In genomic region chr14:60485600-60486251, GRCh38 we compare ENCODE assay signal across 9 cellular contexts. TPM values are rescaled to one million over a fixed set of nuclear protein-coding genes. Genes with fewer than 3 reads are reported as not detected.
DNase-seq lines count a peak whose midpoint lies in the region; ATAC-seq, FAIRE-seq and TF ChIP-seq lines count a peak whose summit lies in the region.
"Had no signal": no experiment of that assay in that cellular context is flagged by ENCODE, and none has a peak within 500 bp of the region (broad histone marks: within the 10 kb centered on the region; RNA-seq: fewer than 3 reads in every experiment).

Gene C14orf39 (minus strand): TSS chr14:60486063. CDS start chr14:60485078, 985 bp downstream.

- H4K20me1 ChIP-seq in Karpas-422 (ENCODE audit: insufficient read depth, low read depth, low read length), result no peaks in the 10 kb centered on the region

- no peaks in the 10 kb centered on the region for H3K79me2 ChIP-seq in Karpas-422 (ENCODE audit: low read length)

- H3K4me1 ChIP-seq in cardiac muscle cell (ENCODE audit: low read depth) (no peaks in the 10 kb centered on the region), kidney (ENCODE audit: control insufficient read depth in 1 of 2, insufficient read depth in 1 of 2, low read depth in 1 of 2, low read length in 2 of 2) (no peaks in the 10 kb centered on the region), transverse colon (peaks cover 0 to 10% (median 2%) of the 10 kb centered on the region in 4 donors), Karpas-422 (ENCODE audit: low read length) (no peaks in the 10 kb centered on the region)

- intact Hi-C loops in left ventricle myocardium superior (cut with micrococcal nuclease) (no loop called here), kidney (cut with DNase I) (no loop called here), transverse colon (cut with DNase I; ENCODE audit: low total_unique reads) (no loop called here)

- peak; percentile 22 to 85 for DNase-seq in cardiac muscle cell (ENCODE audit: low read depth in 1 of 2, low spot score in 1 of 2)
- DNase-seq in left ventricle myocardium superior, result no peak
- DNase-seq in activated T-cell treated with anti-CD3 and anti-CD28 coated beads, Interleukin-2, amount 50 U/mL, for 24 hours, result peak; percentile 42
- peak; percentile 71 for DNase-seq in kidney
- DNase-seq in transverse colon, result no peak
- DNase-seq in mesenteric fat pad (ENCODE audit: low spot score), result no peak
- DNase-seq in NCI-H748 (lab: John Stamatoyannopoulos, UW; ENCODE audit: unreplicated experiment), result no peak
- no peak for DNase-seq in Karpas-422

- in situ Hi-C loops in transverse colon (cut with MboI; ENCODE audit: low pct_ligation_motif_present in 1 of 4, low pct_unique_long_range_greater_than_20kb in 1 of 4, low sequenced_read_pairs in 3 of 4), result no loop called here

- no peaks in the 10 kb centered on the region for H3K36me3 Mint-ChIP-seq in activated T-cell treated with anti-CD3 and anti-CD28 coated beads, Interleukin-2, amount 50 U/mL, for 24 hours (ENCODE audit: low read depth)

- H3K9me3 ChIP-seq in cardiac muscle cell (ENCODE audit: low read depth) (no peaks in the 10 kb centered on the region), kidney (ENCODE audit: control insufficient read depth in 1 of 2, low read length in 2 of 2) (peaks cover 0 to 2% of the 10 kb centered on the region in 2 donors), transverse colon (no peaks in the 10 kb centered on the region), Karpas-422 (ENCODE audit: low read length) (no peaks in the 10 kb centered on the region)

- WGBS in transverse colon (ENCODE audit: low coverage in 1 of 2), 2 donors, result 14 to 21% methylated on average over 16 to 49 of the region's 57 CpGs

- no peak for TF ChIP-seq CTCF in cardiac muscle cell (IDR thresholded peaks at IDR 0.05; ENCODE audit: low read depth, low read length)
- no peak for TF ChIP-seq CTCF in kidney (IDR thresholded peaks at IDR 0.05; ENCODE audit: borderline replicate concordance, extremely low read depth, insufficient read depth)
- no peak for TF ChIP-seq CTCF in transverse colon (IDR thresholded peaks at IDR 0.05)

- H2AFZ ChIP-seq in Karpas-422 (ENCODE audit: low read length), result no peak within 1 kb of the TSS

- TF ChIP-seq POLR2A in transverse colon (IDR thresholded peaks at IDR 0.05), result no peak

- ATAC-seq in left ventricle myocardium superior, result no peak

- H3K27me3 ChIP-seq in cardiac muscle cell (peaks cover 45% of the 10 kb centered on the region), transverse colon (peaks cover 62% of the 10 kb centered on the region), Karpas-422 (ENCODE audit: low read length) (no peaks in the 10 kb centered on the region)

- H3K27ac ChIP-seq in cardiac muscle cell (no peak within 1 kb of the TSS), kidney (ENCODE audit: low read depth in 2 of 2, low read length in 2 of 2) (no peak within 1 kb of the TSS), transverse colon (no peak within 1 kb of the TSS), Karpas-422 (ENCODE audit: low read length) (no peak within 1 kb of the TSS)

- TF ChIP-seq EP300 in transverse colon (IDR thresholded peaks at IDR 0.05; ENCODE audit: low read depth), result no peak

- H3K9me2 ChIP-seq in Karpas-422 (replicated peaks; ENCODE audit: insufficient read depth, low read length), result no peaks in the 10 kb centered on the region

- no peak within 1 kb of the TSS for H3K4me2 ChIP-seq in Karpas-422 (ENCODE audit: low read depth, low read length, poor library complexity, severe bottlenecking)

- FAIRE-seq in kidney (lab: Jason Lieb, UNC), result no peak

- no peak within 1 kb of the TSS for H3K9ac ChIP-seq in kidney (ENCODE audit: low read length in 2 of 2)
- H3K9ac ChIP-seq in Karpas-422 (ENCODE audit: low read length), result no peak within 1 kb of the TSS

- no peak within 1 kb of the TSS for H3K27ac Mint-ChIP-seq in activated T-cell treated with anti-CD3 and anti-CD28 coated beads, Interleukin-2, amount 50 U/mL, for 24 hours

- H3K27me3 Mint-ChIP-seq in activated T-cell treated with anti-CD3 and anti-CD28 coated beads, Interleukin-2, amount 50 U/mL, for 24 hours, result peaks cover 19% of the 10 kb centered on the region

- H3K9me3 Mint-ChIP-seq in activated T-cell treated with anti-CD3 and anti-CD28 coated beads, Interleukin-2, amount 50 U/mL, for 24 hours, result peaks cover 4% of the 10 kb centered on the region

- H3K36me3 ChIP-seq in cardiac muscle cell (no peaks in the 10 kb centered on the region), kidney (ENCODE audit: control insufficient read depth in 1 of 2, insufficient read depth in 2 of 2, low read length in 2 of 2) (no peaks in the 10 kb centered on the region), transverse colon (no peaks in the 10 kb centered on the region), Karpas-422 (ENCODE audit: insufficient read depth, low read length) (no peaks in the 10 kb centered on the region)

- H3K4me1 Mint-ChIP-seq in activated T-cell treated with anti-CD3 and anti-CD28 coated beads, Interleukin-2, amount 50 U/mL, for 24 hours (ENCODE audit: low read depth), result peaks cover 5% of the 10 kb centered on the region

- peak within 1 kb of the TSS; percentile 40 for H3K4me3 Mint-ChIP-seq in activated T-cell treated with anti-CD3 and anti-CD28 coated beads, Interleukin-2, amount 50 U/mL, for 24 hours

- H3K4me3 ChIP-seq in cardiac muscle cell, result peak within 1 kb of the TSS; percentile 56
- H3K4me3 ChIP-seq in kidney (ENCODE audit: low read length in 2 of 2), result no peak within 1 kb of the TSS
- H3K4me3 ChIP-seq in transverse colon, result peak within 1 kb of the TSS in 3 of 4 donors; percentile 14 to 34 (median 17)
- H3K4me3 ChIP-seq in Karpas-422 (ENCODE audit: low read length), result no peak within 1 kb of the TSS

RNA-seq across cellular contexts. Expression of gene C14orf39, which starts in this region (rescaled TPM):
- total RNA-seq in cardiac muscle cell (0.56 and 2.2 TPM in 2 replicates), left ventricle myocardium superior (not detected), kidney (not detected), transverse colon (under 1 TPM in 2 of 4 donors, not detected in 2; 0.16 to 0.55 TPM), mesenteric fat pad (0.10 TPM)
- polyA plus RNA-seq in cardiac muscle cell (1.5 and 4.2 TPM in 2 replicates), kidney (ENCODE audit: insufficient read depth, low read depth, low replicate concordance) (not detected)
- total RNA-seq in Karpas-422 (2014; rRNA removed; shearing (Covaris generic); ENCODE audit: low replicate concordance), result not detected in 2 replicates
- total RNA-seq: cardiac septum had no signal

Comparison
In these comparisons a context has a peak if more than half of its experiments do, and no peak if none do; other contexts are left out.
1. DNase-seq: peak in cardiac muscle cell (2 of 2) and activated T-cell treated with anti-CD3 and anti-CD28 coated beads, Interleukin-2, amount 50 U/mL, for 24 hours (single experiment); none in left ventricle myocardium superior (single experiment), transverse colon (single experiment), mesenteric fat pad (single experiment), NCI-H748 (single experiment) and Karpas-422 (single experiment).
2. Peak in DNase-seq in kidney; RNA of the gene not detected or under 1 TPM.
3. H3K4me3 ChIP-seq: peak in cardiac muscle cell (single experiment) and transverse colon (3 of 4); none in kidney (0 of 2) and Karpas-422 (single experiment).